In the genomic region with DNA sequence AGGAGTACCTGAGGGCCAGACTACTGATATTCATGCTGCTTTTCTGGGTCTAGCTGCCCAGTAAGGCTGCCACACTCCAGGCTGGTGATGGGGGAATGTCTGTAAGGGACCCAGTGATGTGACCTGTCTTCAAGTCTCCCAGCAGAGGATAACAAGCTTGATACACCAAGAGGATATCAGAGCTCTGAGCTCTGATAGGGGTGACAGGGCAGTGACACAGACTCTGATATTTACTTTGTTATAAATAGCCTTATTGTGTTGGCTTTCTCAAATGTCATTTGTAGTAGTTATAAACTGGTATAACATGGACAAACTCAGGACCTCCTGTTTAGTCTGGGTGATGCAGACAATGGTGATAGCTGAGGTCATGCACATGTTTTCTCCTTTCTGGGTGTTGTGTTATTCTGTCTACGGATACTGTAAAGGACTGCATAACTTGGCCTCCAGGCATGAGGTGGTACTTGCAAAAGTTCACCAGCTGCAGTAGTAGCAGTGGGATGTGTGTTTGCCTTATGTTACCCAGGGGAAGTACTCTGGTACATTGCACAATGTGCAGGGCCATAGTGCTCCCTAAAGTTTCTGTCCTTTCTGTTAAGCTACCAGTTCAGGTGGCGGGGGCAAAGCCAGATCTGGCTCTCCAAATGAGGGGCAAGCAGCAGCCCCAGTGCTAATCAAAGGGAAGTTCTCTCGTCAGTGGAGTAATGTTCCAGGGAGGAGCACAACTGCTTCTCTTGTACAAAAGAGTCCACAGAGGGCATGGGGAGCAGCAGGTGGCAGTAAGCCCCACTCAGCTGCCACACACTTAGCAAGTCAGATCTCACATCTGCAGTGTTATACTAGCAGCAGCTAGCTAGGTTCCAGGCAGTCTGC, we compare ENCODE assay signal across 19 cellular contexts.
"Had no signal": no experiment of that assay in that cellular context is flagged by ENCODE, and none has a peak within 500 bp of the region (broad histone marks: within the 10 kb centered on the region; RNA-seq: fewer than 3 reads in every experiment).

No MANE protein-coding gene starts in this region.

- H3K27ac ChIP-seq: brain microvascular endothelial cell, left lung, suprapubic skin had no signal

- H3K36me3 ChIP-seq: brain microvascular endothelial cell, left lung, suprapubic skin had no signal

- H3K4me1 ChIP-seq: left lung, suprapubic skin had no signal

- H3K4me3 ChIP-seq: left lung, suprapubic skin had no signal

- DNase-seq: activated CD4-positive, alpha-beta T cell treated with anti-CD3 and anti-CD28 coated beads, Interleukin-2, amount 50 U/mL, for 1 hour; activated CD4-positive, CD25-positive, alpha-beta regulatory T cell; activated naive CD4-positive, alpha-beta T cell; activated T-cell treated with anti-CD3 and anti-CD28 coated beads for 4 hours; anterior cingulate cortex; brain microvascular endothelial cell; cerebellar nuclear complex; effector CD8-positive, alpha-beta T cell; islet precursor cell; left lung; mesenchymal stem cell; natural killer cell; nucleus accumbens; posterior cingulate gyrus; small intestine; stimulated activated naive CD8-positive, alpha-beta T cell treated with anti-CD3 and anti-CD28 coated beads, Interleukin-15, Interleukin-2, amounts not matched to agents 100 U/mL and 50 U/mL, for 24 hours; SW 1271; trophoblast cell had no signal

- H3K27me3 ChIP-seq: brain microvascular endothelial cell, left lung, suprapubic skin had no signal

- H3K9me3 ChIP-seq: suprapubic skin had no signal

- ATAC-seq: left lung; natural killer cell; stimulated activated naive CD8-positive, alpha-beta T cell treated with anti-CD3 and anti-CD28 coated beads, Interleukin-15, Interleukin-2, amounts not matched to agents 100 U/mL and 50 U/mL, for 24 hours had no signal
